Comparison of ENCODE assay signal across 17 cellular contexts in genomic region chr2:152033146-152033545, GRCh38.
"Had no signal": no experiment of that assay in that cellular context is flagged by ENCODE, and none has a peak within 500 bp of the region (broad histone marks: within the 10 kb centered on the region; RNA-seq: fewer than 3 reads in every experiment).

No MANE protein-coding gene starts in this region.

- H3K9me3 Mint-ChIP-seq: naive thymus-derived CD8-positive, alpha-beta T cell had no signal

- H3K36me3 ChIP-seq: colonic mucosa, heart right ventricle, right atrium auricular region had no signal

- H3K27ac Mint-ChIP-seq: naive thymus-derived CD8-positive, alpha-beta T cell had no signal

- H3K4me3 ChIP-seq: colonic mucosa, heart right ventricle, mucosa of descending colon, right atrium auricular region had no signal

- H3K4me1 ChIP-seq: colonic mucosa had no signal

- H3K27ac ChIP-seq: colonic mucosa, heart right ventricle, right atrium auricular region had no signal

- H3K36me3 Mint-ChIP-seq: naive thymus-derived CD8-positive, alpha-beta T cell had no signal

- FAIRE-seq: frontal cortex, small intestine had no signal

- ATAC-seq: esophagus mucosa; heart right ventricle; left lobe of liver; mucosa of descending colon; naive thymus-derived CD8-positive, alpha-beta T cell had no signal

- H3K9me3 ChIP-seq: colonic mucosa, heart right ventricle, mucosa of descending colon, right atrium auricular region had no signal

- H3K4me3 Mint-ChIP-seq: naive thymus-derived CD8-positive, alpha-beta T cell had no signal

- H3K4me1 Mint-ChIP-seq: naive thymus-derived CD8-positive, alpha-beta T cell had no signal

- H3K27me3 ChIP-seq: colonic mucosa, heart right ventricle, right atrium auricular region had no signal

- DNase-seq: colonic mucosa; effector CD4-positive, alpha-beta T cell; heart right ventricle; hypothalamus; islet precursor cell; mammary epithelial cell; mucosa of descending colon; naive thymus-derived CD8-positive, alpha-beta T cell; posterior cingulate gyrus; small intestine; stimulated activated CD4-positive, alpha-beta T cell treated with anti-CD3 and anti-CD28 coated beads, Interleukin-12 subunit alpha, Interleukin-12 subunit beta, amount 100 ng/mL, for 4 hours; stimulated activated naive CD4-positive, alpha-beta T cell treated with Interleukin-2 at 50 U/mL for 16 hours; trophoblast cell had no signal
